29 cellular contexts compared by ENCODE assay signal in the genomic region with DNA sequence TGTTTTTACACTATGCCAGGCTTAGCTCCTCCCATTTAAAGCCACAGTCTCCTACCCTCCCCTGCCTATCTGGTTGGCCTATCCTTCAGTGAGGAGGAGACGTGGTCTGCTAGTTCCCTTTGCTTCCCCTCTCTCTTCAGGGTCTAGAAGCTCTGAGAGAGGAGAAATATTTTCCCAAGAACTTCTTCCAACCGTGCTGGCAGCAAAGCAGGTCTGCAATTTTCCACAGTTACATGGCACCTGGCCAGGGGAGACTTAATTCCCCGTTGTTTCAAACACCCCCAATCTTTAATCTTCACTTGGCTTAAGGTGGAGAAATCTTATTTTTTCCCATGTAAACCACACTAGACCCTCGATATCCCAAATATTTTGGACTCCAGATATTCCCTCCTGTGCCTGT.
"Had no signal": no experiment of that assay in that cellular context is flagged by ENCODE, and none has a peak within 500 bp of the region (broad histone marks: within the 10 kb centered on the region; RNA-seq: fewer than 3 reads in every experiment).

No MANE protein-coding gene starts in this region.

- H3K4me1 Mint-ChIP-seq: activated B cell treated with CpG ODN at 0.5 μM for 24 hours; memory B cell; stimulated activated memory B cell treated with anti-CD40 and anti-IgM and Interleukin-4, amounts not matched to agents 10 μg/mL and 1 μg/mL and 100 μg/mL, for 72 hours had no signal

- H3K27me3 ChIP-seq: cardiac muscle cell, colonic mucosa, pancreas, testis, vagina had no signal

- H3K9me3 Mint-ChIP-seq: activated B cell treated with CpG ODN at 0.5 μM for 24 hours; activated CD8-positive, alpha-beta T cell treated with anti-CD3 and anti-CD28 coated beads for 36 hours; activated naive CD4-positive, alpha-beta T cell treated with anti-CD3 and anti-CD28 coated beads, Interleukin-2, amount 50 U/mL, for 72 hours; activated T-cell treated with anti-CD3 and anti-CD28 coated beads, Interleukin-2, amount 50 U/mL, for 72 hours; memory B cell; natural killer cell treated with Interleukin-12 subunit alpha and Interleukin-12 subunit beta and Interleukin-15 and Interleukin-18, amount 100 ng/mL, for 72 hours; stimulated activated memory B cell treated with anti-CD40 and anti-IgM and Interleukin-4, amounts not matched to agents 10 μg/mL and 1 μg/mL and 100 μg/mL, for 72 hours; T-helper 2 cell treated with Interferon-gamma antibody and Interleukin-4, amounts not matched to agents 5 μg/mL and 100 μg/mL, for 36 hours; type B pancreatic cell had no signal

- DNase-seq: activated B cell treated with CpG ODN at 0.5 μM for 24 hours; activated CD4-positive, alpha-beta T cell treated with anti-CD3 and anti-CD28 coated beads, Interleukin-2, amount 50 U/mL, for 1 hour; activated CD8-positive, alpha-beta memory T cell treated with anti-CD3 and anti-CD28 coated beads, Interleukin-2, amount 10 ng/mL, durations not matched to agents 7 days and 5 days; activated CD8-positive, alpha-beta T cell treated with anti-CD3 and anti-CD28 coated beads for 36 hours; activated naive CD4-positive, alpha-beta T cell; activated T-cell treated with anti-CD3 and anti-CD28 coated beads, Interleukin-2, amount 50 U/mL, for 72 hours; anterior cingulate cortex; cerebellar nuclear complex; colonic mucosa; effector CD8-positive, alpha-beta T cell; heart left ventricle; hypothalamus; pancreas; stimulated activated CD4-positive, alpha-beta T cell treated with anti-CD3 and anti-CD28 coated beads, Interleukin-1b, Interleukin-23, amount 100 ng/mL, for 48 hours; stimulated activated CD4-positive, alpha-beta T cell treated with anti-CD3 and anti-CD28 coated beads, Interleukin-4, amount 100 ng/mL, for 4 hours; stimulated activated CD8-positive, alpha-beta memory T cell treated with anti-CD3 and anti-CD28 coated beads, Interleukin-4, amount 100 ng/mL, for 48 hours; T-helper 1 cell; testis had no signal

- H3K36me3 Mint-ChIP-seq: activated CD8-positive, alpha-beta memory T cell treated with anti-CD3 and anti-CD28 coated beads, Interleukin-2, amount 10 ng/mL, durations not matched to agents 7 days and 5 days; activated naive CD4-positive, alpha-beta T cell treated with anti-CD3 and anti-CD28 coated beads, Interleukin-2, amount 50 U/mL, for 72 hours; memory B cell; natural killer cell treated with Interleukin-12 subunit alpha and Interleukin-12 subunit beta and Interleukin-15 and Interleukin-18, amount 100 ng/mL, for 72 hours; stimulated activated memory B cell treated with anti-CD40 and anti-IgM and Interleukin-4, amounts not matched to agents 10 μg/mL and 1 μg/mL and 100 μg/mL, for 72 hours; type B pancreatic cell had no signal

- H3K27me3 Mint-ChIP-seq: stimulated activated memory B cell treated with anti-CD40 and anti-IgM and Interleukin-4, amounts not matched to agents 10 μg/mL and 1 μg/mL and 100 μg/mL, for 72 hours; type B pancreatic cell had no signal

- H3K27ac ChIP-seq: cardiac muscle cell, colonic mucosa, epithelial cell of prostate, pancreas, prostate gland, testis had no signal

- H3K36me3 ChIP-seq: cardiac muscle cell, colonic mucosa, heart left ventricle, pancreas, prostate gland, vagina had no signal

- H3K4me1 ChIP-seq: colonic mucosa, heart left ventricle, pancreas, prostate gland had no signal

- ATAC-seq: activated CD8-positive, alpha-beta memory T cell treated with anti-CD3 and anti-CD28 coated beads, Interleukin-2, amount 10 ng/mL, durations not matched to agents 7 days and 5 days; activated CD8-positive, alpha-beta T cell treated with anti-CD3 and anti-CD28 coated beads for 36 hours; activated naive CD4-positive, alpha-beta T cell treated with anti-CD3 and anti-CD28 coated beads, Interleukin-2, amount 50 U/mL, for 72 hours; activated T-cell treated with anti-CD3 and anti-CD28 coated beads, Interleukin-2, amount 50 U/mL, for 72 hours; heart left ventricle; natural killer cell treated with Interleukin-12 subunit alpha and Interleukin-12 subunit beta and Interleukin-15 and Interleukin-18, amount 100 ng/mL, for 72 hours; pancreas; stimulated activated memory B cell treated with anti-CD40 and anti-IgM and Interleukin-4, amounts not matched to agents 10 μg/mL and 1 μg/mL and 100 μg/mL, for 72 hours had no signal

- H3K4me3 Mint-ChIP-seq: activated B cell treated with CpG ODN at 0.5 μM for 24 hours; activated CD8-positive, alpha-beta memory T cell treated with anti-CD3 and anti-CD28 coated beads, Interleukin-2, amount 10 ng/mL, durations not matched to agents 7 days and 5 days; activated CD8-positive, alpha-beta T cell treated with anti-CD3 and anti-CD28 coated beads for 36 hours; activated T-cell treated with anti-CD3 and anti-CD28 coated beads, Interleukin-2, amount 50 U/mL, for 72 hours; memory B cell; natural killer cell treated with Interleukin-12 subunit alpha and Interleukin-12 subunit beta and Interleukin-15 and Interleukin-18, amount 100 ng/mL, for 72 hours; stimulated activated memory B cell treated with anti-CD40 and anti-IgM and Interleukin-4, amounts not matched to agents 10 μg/mL and 1 μg/mL and 100 μg/mL, for 72 hours; T-helper 2 cell treated with Interferon-gamma antibody and Interleukin-4, amounts not matched to agents 5 μg/mL and 100 μg/mL, for 36 hours; type B pancreatic cell had no signal

- H3K4me3 ChIP-seq: cardiac muscle cell, colonic mucosa, heart left ventricle, pancreas, prostate gland, smooth muscle cell, testis, vagina had no signal

- H3K9me3 ChIP-seq: colonic mucosa, heart left ventricle, pancreas, prostate gland, testis, vagina had no signal

- H3K27ac Mint-ChIP-seq: activated B cell treated with CpG ODN at 0.5 μM for 24 hours; activated CD8-positive, alpha-beta memory T cell treated with anti-CD3 and anti-CD28 coated beads, Interleukin-2, amount 10 ng/mL, durations not matched to agents 7 days and 5 days; activated CD8-positive, alpha-beta T cell treated with anti-CD3 and anti-CD28 coated beads for 36 hours; activated naive CD4-positive, alpha-beta T cell treated with anti-CD3 and anti-CD28 coated beads, Interleukin-2, amount 50 U/mL, for 72 hours; activated T-cell treated with anti-CD3 and anti-CD28 coated beads, Interleukin-2, amount 50 U/mL, for 72 hours; memory B cell; natural killer cell treated with Interleukin-12 subunit alpha and Interleukin-12 subunit beta and Interleukin-15 and Interleukin-18, amount 100 ng/mL, for 72 hours; stimulated activated memory B cell treated with anti-CD40 and anti-IgM and Interleukin-4, amounts not matched to agents 10 μg/mL and 1 μg/mL and 100 μg/mL, for 72 hours; T-helper 2 cell treated with Interferon-gamma antibody and Interleukin-4, amounts not matched to agents 5 μg/mL and 100 μg/mL, for 36 hours; type B pancreatic cell had no signal
